Comparison of ENCODE assay signal across 28 cellular contexts in the genomic region with DNA sequence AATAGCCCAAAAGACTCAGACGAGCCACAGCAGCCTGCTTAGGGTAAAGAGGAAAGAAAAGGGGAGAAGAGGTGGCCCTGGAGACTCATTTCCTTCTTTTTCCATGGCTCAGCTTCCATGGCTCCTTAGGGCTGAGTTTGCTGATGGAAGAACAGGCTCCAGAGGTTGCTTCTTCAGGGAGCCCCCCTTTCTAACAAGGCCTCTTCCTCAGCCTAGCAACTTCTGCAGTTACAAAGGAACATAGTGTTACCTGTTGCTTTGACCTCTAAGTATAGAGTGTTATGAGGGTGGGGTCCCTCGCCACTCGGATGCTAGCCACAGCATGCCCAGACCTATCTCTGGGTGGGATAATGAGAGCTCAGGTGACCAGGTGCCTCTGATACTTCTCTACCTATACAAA. TPM values are rescaled to one million over a fixed set of nuclear protein-coding genes. Genes with fewer than 3 reads are reported as not detected.
"Had no signal": no experiment of that assay in that cellular context is flagged by ENCODE, and none has a peak within 500 bp of the region (broad histone marks: within the 10 kb centered on the region; RNA-seq: fewer than 3 reads in every experiment).

No MANE protein-coding gene starts in this region.

- H3K4me3 ChIP-seq: colonic mucosa, coronary artery, dorsolateral prefrontal cortex, esophagus squamous epithelium, gastrocnemius medialis, gastroesophageal sphincter, heart left ventricle, heart right ventricle, hepatocyte had no signal

- DNase-seq: colonic mucosa; cortex of kidney; dermis blood vessel endothelial cell; dorsolateral prefrontal cortex; effector CD4-positive, alpha-beta T cell; effector CD8-positive, alpha-beta T cell; effector memory CD4-positive, alpha-beta T cell; effector memory CD8-positive, alpha-beta T cell; endodermal cell; erythroblast; esophagus squamous epithelium; foreskin fibroblast; foreskin keratinocyte; foreskin melanocyte; gastrocnemius medialis; glutamatergic neuron; head of caudate nucleus; heart left ventricle; heart right ventricle had no signal

- H3K4me1 Mint-ChIP-seq: endodermal cell had no signal

- ATAC-seq: effector memory CD8-positive, alpha-beta T cell; esophagus mucosa; foreskin keratinocyte; gastrocnemius medialis; gastroesophageal sphincter; heart left ventricle; heart right ventricle had no signal

- FAIRE-seq: colon, endometrium, endothelial cell of umbilical vein had no signal

- H3K4me1 ChIP-seq: colonic mucosa, foreskin keratinocyte, gastrocnemius medialis had no signal

- H3K36me3 ChIP-seq: colonic mucosa, esophagus squamous epithelium, gastrocnemius medialis, gastroesophageal sphincter, heart left ventricle, heart right ventricle had no signal

- H3K27ac Mint-ChIP-seq: dendritic cell treated with granulocyte-macrophage colony-stimulating factor and Interleukin-4, amounts not matched to agents 40 ng/mL and 50 ng/mL, for 4 days; effector memory CD8-positive, alpha-beta T cell; endodermal cell had no signal

- H3K27me3 ChIP-seq: colonic mucosa, dorsolateral prefrontal cortex, esophagus squamous epithelium, gastrocnemius medialis, gastroesophageal sphincter, heart left ventricle, hepatocyte had no signal

- H3K4me3 Mint-ChIP-seq: dendritic cell treated with granulocyte-macrophage colony-stimulating factor and Interleukin-4, amounts not matched to agents 40 ng/mL and 50 ng/mL, for 4 days; effector memory CD8-positive, alpha-beta T cell; endodermal cell had no signal

- H3K79me2 ChIP-seq: hepatocyte had no signal

- H3K9me3 Mint-ChIP-seq: dendritic cell treated with granulocyte-macrophage colony-stimulating factor and Interleukin-4, amounts not matched to agents 40 ng/mL and 50 ng/mL, for 4 days; effector memory CD8-positive, alpha-beta T cell; endodermal cell had no signal

- H3K9me3 ChIP-seq: colonic mucosa, esophagus squamous epithelium, gastrocnemius medialis, gastroesophageal sphincter, heart left ventricle, heart right ventricle had no signal

- H3K27ac ChIP-seq: colonic mucosa, coronary artery, dorsolateral prefrontal cortex, epithelial cell of prostate, esophagus squamous epithelium, foreskin keratinocyte, gastrocnemius medialis, gastroesophageal sphincter, heart left ventricle, heart right ventricle, hepatocyte had no signal

- H2AFZ ChIP-seq: hepatocyte had no signal

- H3K4me2 ChIP-seq: hepatocyte had no signal

RNA-seq across cellular contexts. Expression of a gene that starts 43.2 kb away (rescaled TPM):
- total RNA-seq: endodermal cell, hepatocyte had no signal
- polyA plus RNA-seq: hepatocyte had no signal
